20 cellular contexts compared by ENCODE assay signal in the genomic region with DNA sequence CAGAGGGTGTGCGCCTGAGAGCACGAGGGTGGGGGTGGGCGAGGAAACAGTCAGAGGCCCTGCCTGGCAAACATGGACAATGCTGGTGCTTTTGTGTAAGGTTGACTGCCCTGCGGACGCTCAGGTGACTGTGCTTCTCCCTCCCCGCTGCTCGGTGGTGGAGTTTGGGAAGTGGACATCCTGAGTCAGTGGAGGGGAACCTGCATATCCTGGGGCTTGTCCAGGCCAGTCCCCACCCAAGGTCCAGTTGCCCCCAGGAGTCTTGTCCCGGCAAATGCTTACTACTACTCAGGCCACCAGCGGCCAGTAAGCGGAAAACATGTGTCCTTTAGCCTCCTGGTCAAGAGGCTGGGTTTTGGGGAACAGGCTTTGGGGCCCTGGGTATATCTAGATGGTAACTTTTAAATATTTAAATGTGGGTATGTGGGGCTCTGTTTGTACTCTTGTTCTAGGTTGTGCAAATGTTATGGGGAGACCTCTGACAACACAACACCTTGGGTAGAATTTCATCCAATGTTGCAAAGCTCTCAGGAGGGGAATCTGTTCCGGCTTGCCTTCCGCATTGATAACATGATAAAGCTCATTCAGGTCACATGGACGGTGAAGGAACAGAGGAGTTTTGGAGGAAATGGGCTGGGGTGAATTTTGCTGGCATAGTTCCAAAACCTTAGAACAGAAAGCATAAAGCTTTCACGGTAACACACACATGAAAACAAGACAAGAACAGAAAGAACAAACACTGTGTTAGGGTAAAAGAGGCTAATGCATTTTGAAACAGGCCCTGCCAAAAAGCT.
DNase-seq lines count a peak whose midpoint lies in the region; ATAC-seq and TF ChIP-seq lines count a peak whose summit lies in the region.
"Had no signal": no experiment of that assay in that cellular context is flagged by ENCODE, and none has a peak within 500 bp of the region (broad histone marks: within the 10 kb centered on the region; RNA-seq: fewer than 3 reads in every experiment).

No MANE protein-coding gene starts in this region.

- H3K4me3 Mint-ChIP-seq in mesothelial cell of epicardium = no peak overlapping the region
- H3K4me3 Mint-ChIP-seq: activated CD4-positive, alpha-beta T cell treated with anti-CD3 and anti-CD28 coated beads for 36 hours; naive thymus-derived CD4-positive, alpha-beta T cell; T-helper 1 cell treated with Interleukin-12 subunit alpha and Interleukin-12 subunit beta and Interleukin-4 antibody, amounts not matched to agents 30 μg/mL and 1 μg/mL, for 36 hours had no signal

- DNase-seq in DMS153 (lab: John Stamatoyannopoulos, UW) (peak; percentile 61), NCI-H1092 treated with DMSO at 0.1 percent for 48 hours (lab: John Stamatoyannopoulos, UW) (peak; percentile 78), RPMI8226 (peak; percentile 15), mesothelial cell of epicardium (ENCODE audit: low spot score in 2 of 2, unreplicated experiment in 2 of 2) (no peak), HK-2 (ENCODE audit: unreplicated experiment) (no peak), Right ventricle myocardium inferior (ENCODE audit: missing footprints) (no peak), HuH-7.5 (ENCODE audit: low spot score) (no peak)
- DNase-seq: activated CD4-positive, alpha-beta T cell treated with anti-CD3 and anti-CD28 coated beads for 36 hours; activated CD8-positive, alpha-beta memory T cell treated with anti-CD3 and anti-CD28 coated beads for 24 hours; activated gamma-delta T cell; activated T-cell treated with anti-CD3 and anti-CD28 coated beads, Interleukin-2, amount 50 U/mL, for 1 hour; erythroblast; GM23248; KG1; left ventricle myocardium inferior; naive thymus-derived CD4-positive, alpha-beta T cell; NCI-H2029 treated with DMSO at 0.1 percent for 48 hours; NCI-H526; retina had no signal

- no peaks in the 10 kb centered on the region for H3K36me3 Mint-ChIP-seq in mesothelial cell of epicardium
- H3K36me3 Mint-ChIP-seq: naive thymus-derived CD4-positive, alpha-beta T cell had no signal

- H3K27ac Mint-ChIP-seq in mesothelial cell of epicardium = peak overlapping the region; percentile 5
- H3K27ac Mint-ChIP-seq: activated CD4-positive, alpha-beta T cell treated with anti-CD3 and anti-CD28 coated beads for 36 hours; T-helper 1 cell treated with Interleukin-12 subunit alpha and Interleukin-12 subunit beta and Interleukin-4 antibody, amounts not matched to agents 30 μg/mL and 1 μg/mL, for 36 hours had no signal

- H3K9me3 Mint-ChIP-seq in mesothelial cell of epicardium = no peaks in the 10 kb centered on the region
- H3K9me3 Mint-ChIP-seq: T-helper 1 cell treated with Interleukin-12 subunit alpha and Interleukin-12 subunit beta and Interleukin-4 antibody, amounts not matched to agents 30 μg/mL and 1 μg/mL, for 36 hours had no signal

- H3K4me1 Mint-ChIP-seq in mesothelial cell of epicardium = peaks cover 4% of the 10 kb centered on the region
- H3K4me1 Mint-ChIP-seq: activated CD4-positive, alpha-beta T cell treated with anti-CD3 and anti-CD28 coated beads for 36 hours; naive thymus-derived CD4-positive, alpha-beta T cell had no signal

- no peak for TF ChIP-seq CTCF in mesothelial cell of epicardium (IDR thresholded peaks at IDR 0.05; ENCODE audit: unreplicated experiment)

- intact Hi-C loops in Right ventricle myocardium inferior (cut with DNase I) = no loop called here

- H3K27me3 Mint-ChIP-seq in mesothelial cell of epicardium (ENCODE audit: low read depth) = peaks cover 30% of the 10 kb centered on the region

- no peak for ATAC-seq in Right ventricle myocardium inferior
- ATAC-seq: activated CD4-positive, alpha-beta T cell treated with anti-CD3 and anti-CD28 coated beads for 36 hours; naive thymus-derived CD4-positive, alpha-beta T cell had no signal

Comparison
In these comparisons a context has a peak if more than half of its experiments do, and no peak if none do; other contexts are left out.
1. DNase-seq: peak in DMS153 (single experiment), NCI-H1092 treated with DMSO at 0.1 percent for 48 hours (single experiment) and RPMI8226 (single experiment); none in mesothelial cell of epicardium (0 of 2), HK-2 (single experiment), Right ventricle myocardium inferior (single experiment) and HuH-7.5 (single experiment).